In genomic region chr5:118310412-118310811, GRCh38 we compare ENCODE assay signal across 30 cellular contexts.
"Had no signal": no experiment of that assay in that cellular context is flagged by ENCODE, and none has a peak within 500 bp of the region (broad histone marks: within the 10 kb centered on the region; RNA-seq: fewer than 3 reads in every experiment).

No MANE protein-coding gene starts in this region.

- H3K36me3 ChIP-seq: adrenal gland, WERI-Rb-1 had no signal

- H3K27ac ChIP-seq: adrenal gland, body of pancreas, WERI-Rb-1 had no signal

- H3K4me3 ChIP-seq: adrenal gland, body of pancreas had no signal

- H3K4me1 ChIP-seq: adrenal gland, body of pancreas had no signal

- DNase-seq: activated B cell treated with CpG ODN at 0.5 μM for 24 hours; activated CD4-positive, alpha-beta T cell treated with anti-CD3 and anti-CD28 coated beads for 48 hours; activated CD4-positive, alpha-beta T cell treated with anti-CD3 and anti-CD28 coated beads, Interleukin-2, amount 50 U/mL, for 1 hour; activated CD4-positive, alpha-beta T cell treated with anti-CD3 and anti-CD28 coated beads, Interleukin-2, amount 50 U/mL, for 48 hours; activated CD8-positive, alpha-beta memory T cell treated with anti-CD3 and anti-CD28 coated beads, Interleukin-2, amount 10 ng/mL, durations not matched to agents 7 days and 5 days; activated CD8-positive, alpha-beta memory T cell treated with anti-CD3 and anti-CD28 coated beads, Interleukin-2, amount 50 U/mL, for 4 hours; activated CD8-positive, alpha-beta T cell treated with anti-CD3 and anti-CD28 coated beads, Interleukin-2, amount 10 ng/mL, durations not matched to agents 7 days and 5 days; activated effector memory CD4-positive, alpha-beta T cell treated with anti-CD3 and anti-CD28 coated beads, Interleukin-2, amount 50 U/mL, for 16 hours; activated naive CD4-positive, alpha-beta T cell treated with anti-CD3 and anti-CD28 coated beads for 36 hours; activated naive CD8-positive, alpha-beta T cell treated with anti-CD3 and anti-CD28 coated beads for 36 hours; activated naive CD8-positive, alpha-beta T cell treated with anti-CD3 and anti-CD28 coated beads, Interleukin-2, amount 50 U/mL, for 24 hours; activated T-cell treated with anti-CD3 and anti-CD28 coated beads, Interleukin-2, amount 50 U/mL, for 1 hour; activated T-cell treated with anti-CD3 and anti-CD28 coated beads, Interleukin-2, amount 50 U/mL, for 48 hours; adrenal gland; amygdala; aorta; body of pancreas; caudate nucleus; cortex of kidney; dermis blood vessel endothelial cell; effector CD4-positive, alpha-beta T cell; effector memory CD8-positive, alpha-beta T cell; foreskin fibroblast; head of caudate nucleus; T-helper 17 cell; T1000; WERI-Rb-1 had no signal

- FAIRE-seq: colon, frontal cortex had no signal

- H3K9me3 ChIP-seq: adrenal gland, body of pancreas had no signal

- ATAC-seq: activated CD4-positive, CD25-positive, alpha-beta regulatory T cell treated with anti-CD3 and anti-CD28 coated beads, Interleukin-2, amount 50 U/mL, for 24 hours; activated CD8-positive, alpha-beta memory T cell treated with anti-CD3 and anti-CD28 coated beads, Interleukin-2, amount 10 ng/mL, durations not matched to agents 7 days and 5 days; activated CD8-positive, alpha-beta T cell treated with anti-CD3 and anti-CD28 coated beads, Interleukin-2, amount 10 ng/mL, durations not matched to agents 7 days and 5 days; activated naive CD8-positive, alpha-beta T cell treated with anti-CD3 and anti-CD28 coated beads, Interleukin-2, amount 50 U/mL, for 24 hours; body of pancreas; effector memory CD8-positive, alpha-beta T cell; T-helper 17 cell had no signal

- H3K27me3 ChIP-seq: adrenal gland, body of pancreas had no signal
